15 cellular contexts compared by ENCODE assay signal in the genomic region with DNA sequence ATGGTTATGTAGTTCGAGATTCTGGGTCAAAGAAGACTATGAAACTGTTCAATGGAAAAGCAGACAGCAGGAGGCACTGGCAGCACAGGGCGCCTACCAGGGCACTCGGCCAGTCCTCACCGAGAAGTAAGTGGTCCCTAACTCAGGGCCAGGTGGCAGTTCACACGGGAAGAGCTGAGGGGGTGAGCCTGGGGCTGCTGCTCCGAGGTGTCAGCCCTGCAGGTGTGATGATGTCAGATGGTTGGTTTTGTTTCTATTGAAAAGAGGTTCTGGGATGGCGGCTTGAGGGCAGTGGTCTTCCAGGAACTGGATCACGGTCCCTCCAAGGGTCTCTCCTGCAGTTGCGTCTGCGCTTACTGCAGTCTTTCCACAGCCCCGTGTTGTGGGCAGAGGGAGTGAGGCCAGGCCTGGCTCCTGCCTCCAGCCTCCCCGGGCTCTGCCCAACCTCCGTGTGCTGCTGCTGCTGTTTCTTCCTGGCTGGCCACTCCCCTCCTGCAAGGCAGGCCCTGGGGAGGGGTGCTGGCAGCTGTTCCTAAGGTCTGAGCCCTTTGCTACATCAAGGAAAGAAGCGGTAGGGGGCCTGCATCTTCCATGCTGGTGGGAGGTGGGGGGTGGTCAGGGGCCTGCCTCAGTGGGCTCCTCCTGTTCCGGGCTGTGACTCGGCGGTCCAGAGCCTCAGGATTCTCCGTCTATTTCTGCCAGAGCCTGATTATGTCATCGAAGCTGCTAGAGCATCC. TPM values are rescaled to one million over a fixed set of nuclear protein-coding genes. Genes with fewer than 3 reads are reported as not detected.
DNase-seq lines count a peak whose midpoint lies in the region; ATAC-seq and TF ChIP-seq lines count a peak whose summit lies in the region.
"Had no signal": no experiment of that assay in that cellular context is flagged by ENCODE, and none has a peak within 500 bp of the region (broad histone marks: within the 10 kb centered on the region; RNA-seq: fewer than 3 reads in every experiment).

No MANE protein-coding gene starts in this region.

- no peak for TF ChIP-seq CTCF in brain (conservative IDR thresholded peaks at IDR 0.05)
- TF ChIP-seq CTCF in suprapubic skin (IDR thresholded peaks at IDR 0.05) = no peak

- H3K27ac ChIP-seq in suprapubic skin = no peak overlapping the region
- H3K27ac ChIP-seq: KMS-11, right atrium auricular region had no signal

- no peak for ATAC-seq in Right ventricle myocardium inferior

- DNase-seq in Right ventricle myocardium inferior (ENCODE audit: missing footprints) = peak; percentile 25
- no peak for DNase-seq in cardiac septum (ENCODE audit: low spot score)
- peak; percentile 37 for DNase-seq in NCI-H2196 treated with DMSO at 0.1 percent for 48 hours (lab: John Stamatoyannopoulos, UW; ENCODE audit: unreplicated experiment)
- no peak for DNase-seq in suprapubic skin (ENCODE audit: low spot score in 2 of 2)
- DNase-seq in DMS53 (lab: John Stamatoyannopoulos, UW) = no peak
- DNase-seq in GOT3 (lab: John Stamatoyannopoulos, UW) = no peak
- DNase-seq: activated CD4-positive, alpha-beta T cell treated with anti-CD3 and anti-CD28 coated beads, Interleukin-2, amount 50 U/mL, for 1 hour; anterior cingulate cortex; DMS153; erythroblast; mesendoderm; NCI-H526 had no signal

- peaks cover 21% of the 10 kb centered on the region for H3K36me3 ChIP-seq in suprapubic skin

- no peak overlapping the region for H3K4me3 Mint-ChIP-seq in brain

- H3K9me3 ChIP-seq in suprapubic skin = no peaks in the 10 kb centered on the region
- H3K9me3 ChIP-seq: right atrium auricular region had no signal

- H3K4me1 Mint-ChIP-seq in brain = peaks cover 10% of the 10 kb centered on the region

- H3K9me3 Mint-ChIP-seq in brain = no peaks in the 10 kb centered on the region

- no peak for TF ChIP-seq EP300 in suprapubic skin (IDR thresholded peaks at IDR 0.05)

- WGBS in suprapubic skin = 81% methylated on average over 17 of the region's 19 CpGs

- peak overlapping the region in 3 of 5 experiments; percentile 12 to 78 (median 77) for H3K27ac Mint-ChIP-seq in brain

- H3K27me3 ChIP-seq in suprapubic skin = no peaks in the 10 kb centered on the region
- H3K27me3 ChIP-seq: right atrium auricular region had no signal

- H3K27me3 Mint-ChIP-seq in brain = no peaks in the 10 kb centered on the region

- H3K36me3 Mint-ChIP-seq in brain = no peaks in the 10 kb centered on the region

- H3K4me3 ChIP-seq in suprapubic skin = no peak overlapping the region
- H3K4me3 ChIP-seq: right atrium auricular region had no signal

- no peak for TF ChIP-seq POLR2A in suprapubic skin (IDR thresholded peaks at IDR 0.05)

- intact Hi-C loops in Right ventricle myocardium inferior (cut with DNase I) (no loop called here), cardiac septum (cut with DNase I) (no loop called here)

- H3K4me1 ChIP-seq in suprapubic skin = peaks cover 22% of the 10 kb centered on the region

RNA-seq across cellular contexts. Expression of gene RNF213, which starts 22.6 kb away (rescaled TPM):
- total RNA-seq in Right ventricle myocardium inferior (28.6 TPM), cardiac septum (46.4 TPM), suprapubic skin (100 to 1,000 TPM in 2 of 4 donors, 10 to 100 TPM in 2; 57.8 to 197 (median 94.1) TPM)
- polyA plus RNA-seq in brain (ENCODE audit: insufficient read depth, low read depth, low replicate concordance) = 23.1 TPM

Comparison
In these comparisons a context has a peak if more than half of its experiments do, and no peak if none do; other contexts are left out.
1. DNase-seq: peak in Right ventricle myocardium inferior (single experiment) and NCI-H2196 treated with DMSO at 0.1 percent for 48 hours (single experiment); none in cardiac septum (single experiment), suprapubic skin (0 of 2), DMS53 (single experiment) and GOT3 (single experiment).